ENCODE assay signal across 16 cellular contexts in the genomic region with DNA sequence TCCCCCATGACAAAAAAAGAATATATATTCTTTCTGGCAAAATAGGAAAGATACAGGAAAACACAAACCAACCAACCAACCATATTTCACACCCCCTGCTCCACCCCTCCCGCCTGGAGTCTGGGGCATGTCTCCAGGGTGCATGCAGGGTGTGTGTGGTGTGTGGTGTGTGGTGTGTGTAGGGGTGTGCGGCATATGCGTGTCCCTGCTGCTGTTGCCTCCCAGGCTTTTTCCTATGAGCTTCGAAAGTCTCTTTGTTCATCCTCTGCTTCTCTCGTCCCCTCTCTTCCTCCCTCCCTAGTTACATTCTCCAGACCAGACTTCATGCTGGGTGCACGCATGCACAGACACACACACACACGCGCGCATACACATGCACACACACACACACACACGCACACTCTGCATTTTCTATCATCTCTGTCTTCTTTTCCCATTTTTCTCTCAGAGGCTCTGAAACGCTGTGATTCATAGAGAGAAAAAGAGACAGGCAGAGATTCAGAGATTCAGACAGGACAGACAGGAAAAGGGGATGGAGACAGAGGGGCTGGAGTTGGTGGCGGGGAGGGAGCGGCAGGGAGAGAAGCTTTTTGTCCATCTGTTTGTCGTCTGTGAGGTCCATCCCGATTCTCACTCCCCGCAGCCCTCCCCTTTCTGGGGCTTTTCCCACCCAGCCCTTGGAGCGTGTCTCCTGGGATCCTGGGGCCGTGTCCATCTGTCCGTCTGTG.
A peak's percentile ranks its signal among the peaks of the same experiment; 100 is the strongest.
DNase-seq lines count a peak whose midpoint lies in the region; ATAC-seq and TF ChIP-seq lines count a peak whose summit lies in the region.
"Had no signal": no experiment of that assay in that cellular context is flagged by ENCODE, and none has a peak within 500 bp of the region (broad histone marks: within the 10 kb centered on the region; RNA-seq: fewer than 3 reads in every experiment).

No MANE protein-coding gene starts in this region.

- 67 to 72% methylated on average over 18 of the region's 19 CpGs for WGBS in ectodermal cell, 2 experiments

- H3K27ac Mint-ChIP-seq in neural crest cell (ENCODE audit: unreplicated experiment) = peak overlapping the region; percentile 92
- H3K27ac Mint-ChIP-seq in activated CD4-positive, alpha-beta T cell treated with anti-CD3 and anti-CD28 coated beads for 36 hours = no peak overlapping the region
- H3K27ac Mint-ChIP-seq: activated CD4-positive, alpha-beta T cell treated with anti-CD3 and anti-CD28 coated beads, Interleukin-2, amount 10 ng/mL, durations not matched to agents 24 days and 14 days had no signal

- peaks cover 6% of the 10 kb centered on the region for H3K27me3 ChIP-seq in ectodermal cell (ENCODE audit: control insufficient read depth, insufficient read depth, low read length, poor library complexity, severe bottlenecking)
- H3K27me3 ChIP-seq: pancreas, vagina had no signal

- no peak overlapping the region for H3K4me3 ChIP-seq in ectodermal cell (ENCODE audit: insufficient read depth, low read depth, low read length)
- H3K4me3 ChIP-seq: pancreas, skin epidermis, vagina had no signal

- H3K27ac ChIP-seq in ectodermal cell (ENCODE audit: insufficient read depth, low read depth, low read length, poor library complexity, severe bottlenecking) = peak overlapping the region; percentile 44
- H3K27ac ChIP-seq: pancreas, skin epidermis, vagina had no signal

- H3K4me1 Mint-ChIP-seq in neural crest cell = peaks cover 50% of the 10 kb centered on the region
- H3K4me1 Mint-ChIP-seq in activated CD4-positive, alpha-beta T cell treated with anti-CD3 and anti-CD28 coated beads for 36 hours = peaks cover 12% of the 10 kb centered on the region

- CTCF ChIA-PET in activated CD4-positive, alpha-beta T cell treated with anti-CD3 and anti-CD28 coated beads for 36 hours (lab: Charles Lee) = no interaction called here

- peak overlapping the region; percentile 58 for H3K4me3 Mint-ChIP-seq in neural crest cell
- no peak overlapping the region for H3K4me3 Mint-ChIP-seq in activated CD4-positive, alpha-beta T cell treated with anti-CD3 and anti-CD28 coated beads for 36 hours

- no peak for ATAC-seq in activated CD4-positive, alpha-beta T cell treated with anti-CD3 and anti-CD28 coated beads for 36 hours
- ATAC-seq: left colon, pancreas had no signal

- no peaks in the 10 kb centered on the region for H3K9me3 ChIP-seq in ectodermal cell (ENCODE audit: control insufficient read depth, low read length)
- H3K9me3 ChIP-seq: pancreas, vagina had no signal

- peaks cover 12% of the 10 kb centered on the region for H3K27me3 Mint-ChIP-seq in neural crest cell (ENCODE audit: low read depth)
- peaks cover 26% of the 10 kb centered on the region for H3K27me3 Mint-ChIP-seq in activated CD4-positive, alpha-beta T cell treated with anti-CD3 and anti-CD28 coated beads for 36 hours

- peaks cover 5% of the 10 kb centered on the region for H3K36me3 ChIP-seq in ectodermal cell (ENCODE audit: control insufficient read depth, insufficient read depth, low read length)

- DNase-seq in DMS 273 treated with DMSO at 0.1 percent for 48 hours (lab: John Stamatoyannopoulos, UW) (peak; percentile 57), NCI-H2227 treated with DMSO at 0.1 percent for 48 hours (lab: John Stamatoyannopoulos, UW) (peak; percentile 32), neural crest cell (ENCODE audit: low read depth, low spot score) (no peak), posterior vena cava (ENCODE audit: low spot score) (no peak)
- no peak for DNase-seq in activated CD4-positive, alpha-beta T cell treated with anti-CD3 and anti-CD28 coated beads for 36 hours
- no peak for DNase-seq in activated CD4-positive, alpha-beta T cell treated with anti-CD3 and anti-CD28 coated beads, Interleukin-2, amount 50 U/mL, for 1 hour
- DNase-seq: activated CD4-positive, alpha-beta T cell treated with anti-CD3 and anti-CD28 coated beads, Interleukin-2, amount 10 ng/mL, durations not matched to agents 24 days and 14 days; activated naive CD4-positive, alpha-beta T cell; cortex of kidney; stimulated activated CD8-positive, alpha-beta memory T cell treated with anti-CD3 and anti-CD28 coated beads, Interleukin-4, amount 100 ng/mL, for 48 hours; SW 1271 had no signal

- no peak for TF ChIP-seq CTCF in neural crest cell (conservative IDR thresholded peaks at IDR 0.05)

- no peaks in the 10 kb centered on the region for H3K36me3 Mint-ChIP-seq in neural crest cell (ENCODE audit: low read depth)
- no peaks in the 10 kb centered on the region for H3K36me3 Mint-ChIP-seq in activated CD4-positive, alpha-beta T cell treated with anti-CD3 and anti-CD28 coated beads for 36 hours (ENCODE audit: low read depth)

- H3K4me1 ChIP-seq in ectodermal cell (ENCODE audit: control insufficient read depth, insufficient read depth, low read length) = peaks cover 41% of the 10 kb centered on the region

- no peaks in the 10 kb centered on the region for H3K9me3 Mint-ChIP-seq in neural crest cell
- no peaks in the 10 kb centered on the region for H3K9me3 Mint-ChIP-seq in activated CD4-positive, alpha-beta T cell treated with anti-CD3 and anti-CD28 coated beads for 36 hours (ENCODE audit: low read depth)
- H3K9me3 Mint-ChIP-seq: activated CD4-positive, alpha-beta T cell treated with anti-CD3 and anti-CD28 coated beads, Interleukin-2, amount 10 ng/mL, durations not matched to agents 24 days and 14 days had no signal

- POLR2A ChIA-PET in activated CD4-positive, alpha-beta T cell treated with anti-CD3 and anti-CD28 coated beads for 36 hours (lab: Charles Lee) = no interaction called here

- intact Hi-C loops in activated CD4-positive, alpha-beta T cell treated with anti-CD3 and anti-CD28 coated beads for 36 hours (cut with DNase I, micrococcal nuclease) = loop anchor here in 1 of 2 experiments (5.0 kb wide), 1 partner anchor 119 kb away; a partner anchor contains a TSS
- intact Hi-C loops in posterior vena cava (cut with DNase I) = no loop called here

Comparison
In these comparisons a context has a peak if more than half of its experiments do, and no peak if none do; other contexts are left out.
1. DNase-seq: peak in DMS 273 treated with DMSO at 0.1 percent for 48 hours (single experiment) and NCI-H2227 treated with DMSO at 0.1 percent for 48 hours (single experiment); none in neural crest cell (single experiment), activated CD4-positive, alpha-beta T cell treated with anti-CD3 and anti-CD28 coated beads for 36 hours (single experiment), activated CD4-positive, alpha-beta T cell treated with anti-CD3 and anti-CD28 coated beads, Interleukin-2, amount 50 U/mL, for 1 hour (single experiment) and posterior vena cava (single experiment).